In genomic region chr3:147384210-147385058, GRCh38 we compare ENCODE assay signal across 16 cellular contexts. TPM values are rescaled to one million over a fixed set of nuclear protein-coding genes. Genes with fewer than 3 reads are reported as not detected.
DNase-seq lines count a peak whose midpoint lies in the region; TF ChIP-seq lines count a peak whose summit lies in the region.
"Had no signal": no experiment of that assay in that cellular context is flagged by ENCODE, and none has a peak within 500 bp of the region (broad histone marks: within the 10 kb centered on the region; RNA-seq: fewer than 3 reads in every experiment).

No MANE protein-coding gene starts in this region.

- H3K79me2 ChIP-seq in neural cell (replicated peaks; ENCODE audit: insufficient read depth, low read length): peaks cover 62% of the 10 kb centered on the region

- no peak overlapping the region for H3K4me2 ChIP-seq in neural cell (ENCODE audit: low read length)

- DNase-seq in GM12864 (ENCODE audit: low read depth) (no peak), ecto neural progenitor cell (ENCODE audit: low spot score) (peak; percentile 78), T1000 (lab: John Stamatoyannopoulos, UW) (no peak), sigmoid colon (no peak), NCI-H1417 treated with DMSO at 0.1 percent for 48 hours (lab: John Stamatoyannopoulos, UW) (no peak)
- no peak for DNase-seq in activated CD4-positive, alpha-beta T cell treated with anti-CD3 and anti-CD28 coated beads, Interleukin-2, amount 10 ng/mL, durations not matched to agents 7 days and 5 days
- DNase-seq: activated CD4-positive, alpha-beta T cell treated with anti-CD3 and anti-CD28 coated beads, Interleukin-2, amount 50 U/mL, for 1 hour; C1 segment of cervical spinal cord; lower lobe of right lung; NCI-H1436; stimulated activated naive CD8-positive, alpha-beta T cell treated with anti-CD3 and anti-CD28 coated beads, Interleukin-15, amount 100 ng/mL, for 72 hours had no signal

- no peak overlapping the region for H3K4me3 Mint-ChIP-seq in activated CD4-positive, alpha-beta T cell treated with anti-CD3 and anti-CD28 coated beads, Interleukin-2, amount 10 ng/mL, durations not matched to agents 7 days and 5 days
- H3K4me3 Mint-ChIP-seq: natural killer cell treated with Interleukin-12 subunit alpha and Interleukin-12 subunit beta and Interleukin-15 and Interleukin-18, amount 100 ng/mL, for 72 hours; stimulated activated naive CD8-positive, alpha-beta T cell treated with anti-CD3 and anti-CD28 coated beads, Interleukin-15, amount 100 ng/mL, for 72 hours had no signal

- POLR2A ChIA-PET in activated CD4-positive, alpha-beta T cell treated with anti-CD3 and anti-CD28 coated beads, Interleukin-2, amount 10 ng/mL, durations not matched to agents 7 days and 5 days (lab: Charles Lee): no interaction called here

- no peak overlapping the region for H2AFZ ChIP-seq in neural cell (ENCODE audit: low read depth, low read length)

- no peaks in the 10 kb centered on the region for H3K9me3 ChIP-seq in HUES64 (ENCODE audit: insufficient read depth, low read depth, low read length)
- no peaks in the 10 kb centered on the region for H3K9me3 ChIP-seq in neural cell (ENCODE audit: low read length)
- peaks cover 0 to under 1% (median 0%) of the 10 kb centered on the region in 4 donors for H3K9me3 ChIP-seq in sigmoid colon
- H3K9me3 ChIP-seq: lower lobe of right lung had no signal

- no peak for TF ChIP-seq RAD21 in neural cell (conservative IDR thresholded peaks at IDR 0.05)

- H3F3A ChIP-seq in neural cell (ENCODE audit: insufficient read depth, low read length, poor library complexity, severe bottlenecking): no peaks in the 10 kb centered on the region

- no peaks in the 10 kb centered on the region for H3K36me3 Mint-ChIP-seq in activated CD4-positive, alpha-beta T cell treated with anti-CD3 and anti-CD28 coated beads, Interleukin-2, amount 10 ng/mL, durations not matched to agents 7 days and 5 days (ENCODE audit: low read depth)

- no peaks in the 10 kb centered on the region for H4K20me1 ChIP-seq in neural cell (ENCODE audit: insufficient read depth)

- H3K36me3 ChIP-seq in HUES64 (ENCODE audit: insufficient read depth, low read length): no peaks in the 10 kb centered on the region
- no peaks in the 10 kb centered on the region for H3K36me3 ChIP-seq in neural cell (ENCODE audit: insufficient read depth, low read length)
- no peaks in the 10 kb centered on the region for H3K36me3 ChIP-seq in sigmoid colon
- H3K36me3 ChIP-seq: lower lobe of right lung had no signal

- no peak overlapping the region for H3K27ac Mint-ChIP-seq in activated CD4-positive, alpha-beta T cell treated with anti-CD3 and anti-CD28 coated beads, Interleukin-2, amount 10 ng/mL, durations not matched to agents 7 days and 5 days
- H3K27ac Mint-ChIP-seq: natural killer cell treated with Interleukin-12 subunit alpha and Interleukin-12 subunit beta and Interleukin-15 and Interleukin-18, amount 100 ng/mL, for 72 hours; stimulated activated naive CD8-positive, alpha-beta T cell treated with anti-CD3 and anti-CD28 coated beads, Interleukin-15, amount 100 ng/mL, for 72 hours had no signal

- peaks cover 2% of the 10 kb centered on the region for H3K9me3 Mint-ChIP-seq in activated CD4-positive, alpha-beta T cell treated with anti-CD3 and anti-CD28 coated beads, Interleukin-2, amount 10 ng/mL, durations not matched to agents 7 days and 5 days

- TF ChIP-seq POLR2A in sigmoid colon (IDR thresholded peaks at IDR 0.05): no peak

- H3K4me3 ChIP-seq in GM12864 (ENCODE audit: low read depth, low read length) (no peak overlapping the region), HUES64 (ENCODE audit: low read length) (peak overlapping the region; percentile 39), neural cell (ENCODE audit: low read length) (no peak overlapping the region), sigmoid colon (no peak overlapping the region)
- H3K4me3 ChIP-seq: lower lobe of right lung had no signal

- intact Hi-C loops in sigmoid colon (cut with DNase I): loop anchor here (5.0 kb wide), 1 partner anchor 38 kb away; no protein-coding TSS in a partner anchor

- WGBS in HUES64: 24% methylated on average over 27 of the region's 27 CpGs
- 10 to 24% methylated on average over 27 of the region's 27 CpGs for WGBS in sigmoid colon, 2 donors

- peak; percentile 46 for TF ChIP-seq CTCF in GM12864 (IDR thresholded peaks at IDR 0.05; ENCODE audit: low read depth, low read length, missing control alignments)
- TF ChIP-seq CTCF in neural cell (IDR thresholded peaks at IDR 0.05; ENCODE audit: poor library complexity, severe bottlenecking): peak; percentile 14
- no peak for TF ChIP-seq CTCF in sigmoid colon (IDR thresholded peaks at IDR 0.05)

- peaks cover 100% of the 10 kb centered on the region for H3K27me3 ChIP-seq in HUES64 (ENCODE audit: insufficient read depth, low read length)
- H3K27me3 ChIP-seq in neural cell (ENCODE audit: insufficient read depth, low read depth, low read length): peaks cover 37% of the 10 kb centered on the region
- H3K27me3 ChIP-seq in sigmoid colon: peaks cover 68 to 100% (median 95%) of the 10 kb centered on the region in 3 donors

- H3K4me1 ChIP-seq in HUES64 (ENCODE audit: insufficient read depth, low read length) (peaks cover 87% of the 10 kb centered on the region), sigmoid colon (peaks cover 0 to 13% (median 0%) of the 10 kb centered on the region in 4 donors)
- H3K4me1 ChIP-seq: lower lobe of right lung had no signal

- H3K9me2 ChIP-seq in neural cell (ENCODE audit: insufficient read depth, low read length): no peaks in the 10 kb centered on the region

- TF ChIP-seq EP300 in neural cell (conservative IDR thresholded peaks at IDR 0.05; ENCODE audit: poor library complexity, severe bottlenecking): no peak
- TF ChIP-seq EP300 in sigmoid colon (IDR thresholded peaks at IDR 0.05): no peak

- CTCF ChIA-PET in activated CD4-positive, alpha-beta T cell treated with anti-CD3 and anti-CD28 coated beads, Interleukin-2, amount 10 ng/mL, durations not matched to agents 7 days and 5 days (lab: Charles Lee): no interaction called here

- H3K4me1 Mint-ChIP-seq in activated CD4-positive, alpha-beta T cell treated with anti-CD3 and anti-CD28 coated beads, Interleukin-2, amount 10 ng/mL, durations not matched to agents 7 days and 5 days: no peaks in the 10 kb centered on the region

- H3K9ac ChIP-seq in HUES64 (ENCODE audit: low read depth, low read length): no peak overlapping the region
- H3K9ac ChIP-seq in neural cell (ENCODE audit: low read length): no peak overlapping the region

- H3K27ac ChIP-seq in HUES64 (ENCODE audit: low read depth, low read length): no peak overlapping the region
- no peak overlapping the region for H3K27ac ChIP-seq in neural cell (ENCODE audit: low read length)
- no peak overlapping the region for H3K27ac ChIP-seq in sigmoid colon
- H3K27ac ChIP-seq: lower lobe of right lung had no signal

- H3K27me3 Mint-ChIP-seq in activated CD4-positive, alpha-beta T cell treated with anti-CD3 and anti-CD28 coated beads, Interleukin-2, amount 10 ng/mL, durations not matched to agents 7 days and 5 days: peaks cover 84% of the 10 kb centered on the region

TF ChIP-seq in neural cell, 6 proteins besides CTCF, POLR2A, EP300 and RAD21:
- TF ChIP-seq SMC3 (conservative IDR thresholded peaks at IDR 0.05; ENCODE audit: poor library complexity) (no peak), MXI1 (conservative IDR thresholded peaks at IDR 0.05; ENCODE audit: poor library complexity, severe bottlenecking) (no peak), TAF1 (IDR thresholded peaks at IDR 0.05; ENCODE audit: low read depth) (no peak), EZH2 (IDR thresholded peaks at IDR 0.05; ENCODE audit: borderline replicate concordance, insufficient read depth, low read length, poor library complexity, severe bottlenecking) (no peak), POLR2AphosphoS5 (IDR thresholded peaks at IDR 0.05) (no peak), REST (IDR thresholded peaks at IDR 0.05; ENCODE audit: borderline replicate concordance) (no peak)
TF ChIP-seq in neural cell: peak in this region for 0.

RNA-seq across cellular contexts. Expression of gene ZIC4, which starts 21.9 kb away (rescaled TPM):
- polyA plus RNA-seq in HUES64 (2013, experiment 1 of 2): 0.40 TPM
- polyA plus RNA-seq in HUES64 (2013, experiment 2 of 2): 2.3 TPM
- 8.1 and 8.6 TPM in 2 replicates for polyA plus RNA-seq in neural cell
- polyA minus RNA-seq in neural cell: 7.5 and 9.5 TPM in 2 replicates
- total RNA-seq in sigmoid colon: not detected
- not detected for polyA plus RNA-seq in sigmoid colon
- not detected for total RNA-seq in activated CD4-positive, alpha-beta T cell treated with anti-CD3 and anti-CD28 coated beads, Interleukin-2, amount 10 ng/mL, durations not matched to agents 7 days and 5 days
- total RNA-seq: lower lobe of right lung; natural killer cell treated with Interleukin-12 subunit alpha and Interleukin-12 subunit beta and Interleukin-15 and Interleukin-18, amount 100 ng/mL, for 72 hours; NCI-H460; T-helper 1 cell treated with Interleukin-12 subunit alpha and Interleukin-12 subunit beta and Interleukin-4 antibody, amounts not matched to agents 30 ng/mL and 1 ng/mL, for 36 hours had no signal

RNA-seq across cellular contexts. Expression of gene ZIC1, which starts 24.7 kb away (rescaled TPM):
- polyA plus RNA-seq in HUES64 (2013, experiment 1 of 2): 5.2 TPM
- 19.0 TPM for polyA plus RNA-seq in HUES64 (2013, experiment 2 of 2)
- polyA plus RNA-seq in neural cell (134 and 183 TPM in 2 replicates), sigmoid colon (not detected)
- polyA minus RNA-seq in neural cell: 166 and 196 TPM in 2 replicates
- total RNA-seq in sigmoid colon: not detected
- total RNA-seq in activated CD4-positive, alpha-beta T cell treated with anti-CD3 and anti-CD28 coated beads, Interleukin-2, amount 10 ng/mL, durations not matched to agents 7 days and 5 days: not detected
- total RNA-seq: lower lobe of right lung; natural killer cell treated with Interleukin-12 subunit alpha and Interleukin-12 subunit beta and Interleukin-15 and Interleukin-18, amount 100 ng/mL, for 72 hours; NCI-H460; T-helper 1 cell treated with Interleukin-12 subunit alpha and Interleukin-12 subunit beta and Interleukin-4 antibody, amounts not matched to agents 30 ng/mL and 1 ng/mL, for 36 hours had no signal

Comparison
In these comparisons a context has a peak if more than half of its experiments do, and no peak if none do; other contexts are left out.
1. CTCF ChIP-seq: peak in GM12864 (single experiment) and neural cell (single experiment); none in sigmoid colon (0 of 4).